19 cellular contexts compared by ENCODE assay signal in the genomic region with DNA sequence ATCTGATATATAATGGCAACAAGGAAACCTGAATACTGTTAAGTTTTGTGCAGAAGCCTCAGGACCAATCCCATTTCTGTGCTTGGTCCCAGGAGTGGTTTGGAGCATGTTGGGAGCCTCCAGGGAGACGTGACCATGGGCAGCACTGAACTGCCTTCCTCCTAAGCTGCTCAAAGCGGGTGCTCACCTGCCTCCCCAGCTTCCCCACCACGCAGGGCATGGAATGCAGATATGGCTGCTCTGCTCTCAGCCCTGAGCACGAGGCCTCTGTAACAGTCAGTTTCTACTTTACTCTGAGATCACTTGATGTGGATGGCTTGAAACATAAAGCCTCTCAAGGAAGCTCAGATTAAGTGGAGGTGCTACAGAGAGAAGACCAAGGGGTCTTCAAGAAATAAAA. TPM values are rescaled to one million over a fixed set of nuclear protein-coding genes. Genes with fewer than 3 reads are reported as not detected.
A peak's percentile ranks its signal among the peaks of the same experiment; 100 is the strongest.
DNase-seq lines count a peak whose midpoint lies in the region; ATAC-seq and TF ChIP-seq lines count a peak whose summit lies in the region.
"Had no signal": no experiment of that assay in that cellular context is flagged by ENCODE, and none has a peak within 500 bp of the region (broad histone marks: within the 10 kb centered on the region; RNA-seq: fewer than 3 reads in every experiment).

No MANE protein-coding gene starts in this region.

- H3K27me3 Mint-ChIP-seq in immature natural killer cell (ENCODE audit: low read depth in 3 of 3), result peaks cover 0 to 2% (median 0%) of the 10 kb centered on the region in 3 donors
- H3K27me3 Mint-ChIP-seq: B cell; CD8-positive, alpha-beta memory T cell had no signal

- H3K27me3 ChIP-seq in AG04450 (ENCODE audit: control insufficient read depth, insufficient read depth, low read length) (no peaks in the 10 kb centered on the region), rectal smooth muscle tissue (ENCODE audit: control insufficient read depth, insufficient read depth, low read length) (no peaks in the 10 kb centered on the region), stomach smooth muscle (ENCODE audit: control insufficient read depth in 1 of 2, insufficient read depth in 2 of 2, low read length in 2 of 2) (no peaks in the 10 kb centered on the region)

- CTCF ChIA-PET in AG04450 (lab: Charles Lee), result no interaction called here

- H3K4me1 Mint-ChIP-seq in immature natural killer cell, result peaks cover 0 to 1% of the 10 kb centered on the region in 2 donors
- H3K4me1 Mint-ChIP-seq: CD8-positive, alpha-beta memory T cell; H9 had no signal

- H3K9ac ChIP-seq in rectal smooth muscle tissue (ENCODE audit: low read length) (no peak overlapping the region), stomach smooth muscle (ENCODE audit: low read length in 2 of 2) (no peak overlapping the region)
- H3K9ac ChIP-seq: BLaER1 treated with 17β-estradiol and CSF1 and Interleukin-3, amounts not matched to agents 10 nM and 100 nM had no signal

- H3K27ac ChIP-seq in AG04450 (ENCODE audit: low read depth, low read length) (peak overlapping the region; percentile 11), coronary artery (no peak overlapping the region), rectal smooth muscle tissue (ENCODE audit: low read depth, low read length) (peak overlapping the region; percentile 43), stomach smooth muscle (ENCODE audit: low read length) (peak overlapping the region; percentile 46)
- H3K27ac ChIP-seq: 22Rv1; A549; BLaER1 treated with 17β-estradiol and CSF1 and Interleukin-3, amounts not matched to agents 10 nM and 100 nM had no signal

- H3K4me1 ChIP-seq in rectal smooth muscle tissue (ENCODE audit: control insufficient read depth, insufficient read depth, low read length) (peaks cover 26% of the 10 kb centered on the region), stomach smooth muscle (ENCODE audit: control insufficient read depth, insufficient read depth, low read length) (peaks cover 30% of the 10 kb centered on the region)
- H3K4me1 ChIP-seq: A549 had no signal

- peaks cover 6% of the 10 kb centered on the region for H3K36me3 ChIP-seq in rectal smooth muscle tissue (ENCODE audit: control insufficient read depth, insufficient read depth, low read length)
- peaks cover 4 to 9% of the 10 kb centered on the region in 2 donors for H3K36me3 ChIP-seq in stomach smooth muscle (ENCODE audit: control insufficient read depth in 2 of 2, insufficient read depth in 2 of 2, low read length in 2 of 2)

- ATAC-seq in HG02798 (IDR thresholded peaks at IDR 0.05; ENCODE audit: poor library complexity, unreplicated experiment), result no peak
- ATAC-seq: A549, GM12878 had no signal

- no peak for DNase-seq in AG04450 (ENCODE audit: low read depth, low spot score)
- DNase-seq in coronary artery (ENCODE audit: low spot score), result peak; percentile 50
- no peak for DNase-seq in immature natural killer cell
- no peak for DNase-seq in AG20443 (ENCODE audit: low spot score)
- DNase-seq: CD8-positive, alpha-beta memory T cell; COR-L47; DMS 273 treated with DMSO at 0.1 percent for 48 hours; DMS53; DND-41; EL; H9 had no signal

- H3K27ac Mint-ChIP-seq in immature natural killer cell, result no peak overlapping the region
- H3K27ac Mint-ChIP-seq: B cell had no signal

- H3K4me3 ChIP-seq in AG04450 (ENCODE audit: low read depth, low read length), result no peak overlapping the region
- no peak overlapping the region for H3K4me3 ChIP-seq in coronary artery
- H3K4me3 ChIP-seq in rectal smooth muscle tissue (ENCODE audit: low read length), result no peak overlapping the region
- H3K4me3 ChIP-seq in stomach smooth muscle (ENCODE audit: low read length in 2 of 2), result no peak overlapping the region
- H3K4me3 ChIP-seq: A549; BLaER1 treated with 17β-estradiol and CSF1 and Interleukin-3, amounts not matched to agents 10 nM and 100 nM; GM12878 had no signal

- POLR2A ChIA-PET in AG04450 (lab: Yijun Ruan, JAX), result no interaction called here

- H3K9me3 ChIP-seq in AG04450 (ENCODE audit: control insufficient read depth, insufficient read depth, low read length), result no peaks in the 10 kb centered on the region
- no peaks in the 10 kb centered on the region for H3K9me3 ChIP-seq in stomach smooth muscle (ENCODE audit: control insufficient read depth in 2 of 2, low read length in 2 of 2)
- H3K9me3 ChIP-seq: A549; BLaER1 treated with 17β-estradiol and CSF1 and Interleukin-3, amounts not matched to agents 10 nM and 100 nM had no signal

- TF ChIP-seq CTCF in AG04450 (IDR thresholded peaks at IDR 0.05; ENCODE audit: low read depth, low read length) (no peak), coronary artery (IDR thresholded peaks at IDR 0.05) (no peak)

- H3K9me3 Mint-ChIP-seq in immature natural killer cell, result no peaks in the 10 kb centered on the region
- H3K9me3 Mint-ChIP-seq: CD8-positive, alpha-beta memory T cell; H9 had no signal

- no peak overlapping the region for H3K4me3 Mint-ChIP-seq in immature natural killer cell
- H3K4me3 Mint-ChIP-seq: B cell; CD8-positive, alpha-beta memory T cell; H9 had no signal

- H3K36me3 Mint-ChIP-seq in immature natural killer cell, result peaks cover 5 to 41% (median 6%) of the 10 kb centered on the region in 3 donors

RNA-seq across cellular contexts. Expression of gene MESD, which starts 49.3 kb away (rescaled TPM):
- 19.1 and 23.9 TPM in 2 replicates for polyA plus RNA-seq in AG04450 (2011; rRNA removed)
- polyA minus RNA-seq in AG04450 (2011; rRNA and poly(A)+ RNA removed), result 8.4 and 12.4 TPM in 2 replicates
- 10 to 100 TPM; 22.3 to 39.6 (median 32.1) TPM for polyA plus RNA-seq in immature natural killer cell

Comparison
In these comparisons a context has a peak if more than half of its experiments do, and no peak if none do; other contexts are left out.
1. H3K27ac ChIP-seq: peak in AG04450 (single experiment), rectal smooth muscle tissue (single experiment) and stomach smooth muscle (single experiment); none in coronary artery (0 of 2).